In the genomic region with DNA sequence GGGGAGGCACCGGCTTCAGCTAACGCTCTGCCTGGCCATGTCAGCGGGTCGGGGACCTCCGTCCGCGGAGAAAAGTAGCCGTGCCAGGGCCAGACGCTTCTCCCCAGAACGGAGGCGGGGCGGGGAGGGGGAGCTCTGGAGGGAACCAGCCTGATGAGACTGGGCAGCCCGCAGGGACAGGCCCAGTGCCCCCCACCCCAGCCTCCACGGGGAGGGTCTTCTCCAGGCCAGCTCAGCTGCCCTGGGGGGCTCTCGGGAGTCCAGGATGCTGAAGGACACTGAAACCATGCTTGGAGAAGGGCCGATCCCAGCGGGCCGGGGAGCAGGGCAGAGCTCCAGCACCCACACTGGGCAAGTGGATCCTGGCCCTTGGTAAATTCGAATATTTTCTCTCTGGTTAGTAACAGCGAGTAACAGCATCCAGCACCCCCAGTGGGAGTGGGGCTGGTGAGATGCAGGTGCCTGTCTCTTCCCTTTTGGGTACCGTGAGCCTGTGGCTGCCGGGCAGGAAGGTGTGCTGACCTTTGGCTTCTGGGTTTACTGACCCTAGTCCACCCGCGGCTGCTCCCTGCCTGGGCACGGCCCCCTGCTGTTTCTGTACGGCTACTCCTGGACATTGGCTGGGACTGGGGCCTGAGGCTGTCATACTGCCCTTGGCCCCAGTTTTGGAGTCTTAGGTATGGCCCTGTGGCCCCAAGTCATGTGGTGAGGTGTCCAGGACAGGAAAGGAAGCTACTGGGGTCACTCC, we compare ENCODE assay signal across 1 cellular context.
TF ChIP-seq lines count a peak whose summit lies in the region.

No MANE protein-coding gene starts in this region.

TF ChIP-seq in HepG2, 621 proteins besides CTCF, POLR2A, EP300 and RAD21 (continued from another document and continues in another):
- TF ChIP-seq, protein P1, sequence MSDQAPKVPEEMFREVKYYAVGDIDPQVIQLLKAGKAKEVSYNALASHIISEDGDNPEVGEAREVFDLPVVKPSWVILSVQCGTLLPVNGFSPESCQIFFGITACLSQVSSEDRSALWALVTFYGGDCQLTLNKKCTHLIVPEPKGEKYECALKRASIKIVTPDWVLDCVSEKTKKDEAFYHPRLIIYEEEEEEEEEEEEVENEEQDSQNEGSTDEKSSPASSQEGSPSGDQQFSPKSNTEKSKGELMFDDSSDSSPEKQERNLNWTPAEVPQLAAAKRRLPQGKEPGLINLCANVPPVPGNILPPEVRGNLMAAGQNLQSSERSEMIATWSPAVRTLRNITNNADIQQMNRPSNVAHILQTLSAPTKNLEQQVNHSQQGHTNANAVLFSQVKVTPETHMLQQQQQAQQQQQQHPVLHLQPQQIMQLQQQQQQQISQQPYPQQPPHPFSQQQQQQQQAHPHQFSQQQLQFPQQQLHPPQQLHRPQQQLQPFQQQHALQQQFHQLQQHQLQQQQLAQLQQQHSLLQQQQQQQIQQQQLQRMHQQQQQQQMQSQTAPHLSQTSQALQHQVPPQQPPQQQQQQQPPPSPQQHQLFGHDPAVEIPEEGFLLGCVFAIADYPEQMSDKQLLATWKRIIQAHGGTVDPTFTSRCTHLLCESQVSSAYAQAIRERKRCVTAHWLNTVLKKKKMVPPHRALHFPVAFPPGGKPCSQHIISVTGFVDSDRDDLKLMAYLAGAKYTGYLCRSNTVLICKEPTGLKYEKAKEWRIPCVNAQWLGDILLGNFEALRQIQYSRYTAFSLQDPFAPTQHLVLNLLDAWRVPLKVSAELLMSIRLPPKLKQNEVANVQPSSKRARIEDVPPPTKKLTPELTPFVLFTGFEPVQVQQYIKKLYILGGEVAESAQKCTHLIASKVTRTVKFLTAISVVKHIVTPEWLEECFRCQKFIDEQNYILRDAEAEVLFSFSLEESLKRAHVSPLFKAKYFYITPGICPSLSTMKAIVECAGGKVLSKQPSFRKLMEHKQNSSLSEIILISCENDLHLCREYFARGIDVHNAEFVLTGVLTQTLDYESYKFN (CRISPR knock-in tag; conservative IDR thresholded peaks at IDR 0.05), result 0 out of 2 replicates have a peak, but pooled peaks have one; percentile 40
- no peak for TF ChIP-seq ZNF335 (CRISPR knock-in tag; IDR thresholded peaks at IDR 0.05)
- no peak for TF ChIP-seq MXD4 (CRISPR knock-in tag; IDR thresholded peaks at IDR 0.05)
- no peak for TF ChIP-seq ZNF75D (CRISPR knock-in tag; IDR thresholded peaks at IDR 0.05; ENCODE audit: borderline replicate concordance)
- TF ChIP-seq, protein P2, sequence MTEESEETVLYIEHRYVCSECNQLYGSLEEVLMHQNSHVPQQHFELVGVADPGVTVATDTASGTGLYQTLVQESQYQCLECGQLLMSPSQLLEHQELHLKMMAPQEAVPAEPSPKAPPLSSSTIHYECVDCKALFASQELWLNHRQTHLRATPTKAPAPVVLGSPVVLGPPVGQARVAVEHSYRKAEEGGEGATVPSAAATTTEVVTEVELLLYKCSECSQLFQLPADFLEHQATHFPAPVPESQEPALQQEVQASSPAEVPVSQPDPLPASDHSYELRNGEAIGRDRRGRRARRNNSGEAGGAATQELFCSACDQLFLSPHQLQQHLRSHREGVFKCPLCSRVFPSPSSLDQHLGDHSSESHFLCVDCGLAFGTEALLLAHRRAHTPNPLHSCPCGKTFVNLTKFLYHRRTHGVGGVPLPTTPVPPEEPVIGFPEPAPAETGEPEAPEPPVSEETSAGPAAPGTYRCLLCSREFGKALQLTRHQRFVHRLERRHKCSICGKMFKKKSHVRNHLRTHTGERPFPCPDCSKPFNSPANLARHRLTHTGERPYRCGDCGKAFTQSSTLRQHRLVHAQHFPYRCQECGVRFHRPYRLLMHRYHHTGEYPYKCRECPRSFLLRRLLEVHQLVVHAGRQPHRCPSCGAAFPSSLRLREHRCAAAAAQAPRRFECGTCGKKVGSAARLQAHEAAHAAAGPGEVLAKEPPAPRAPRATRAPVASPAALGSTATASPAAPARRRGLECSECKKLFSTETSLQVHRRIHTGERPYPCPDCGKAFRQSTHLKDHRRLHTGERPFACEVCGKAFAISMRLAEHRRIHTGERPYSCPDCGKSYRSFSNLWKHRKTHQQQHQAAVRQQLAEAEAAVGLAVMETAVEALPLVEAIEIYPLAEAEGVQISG (CRISPR knock-in tag; IDR thresholded peaks at IDR 0.05), result 0 out of 2 replicates have a peak, but pooled peaks have one; percentile 22
- TF ChIP-seq, protein P3, sequence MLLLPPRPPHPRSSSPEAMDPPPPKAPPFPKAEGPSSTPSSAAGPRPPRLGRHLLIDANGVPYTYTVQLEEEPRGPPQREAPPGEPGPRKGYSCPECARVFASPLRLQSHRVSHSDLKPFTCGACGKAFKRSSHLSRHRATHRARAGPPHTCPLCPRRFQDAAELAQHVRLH (CRISPR knock-in tag; IDR thresholded peaks at IDR 0.05; ENCODE audit: borderline replicate concordance, low read depth), result no peak
- TF ChIP-seq GATA4 (IDR thresholded peaks at IDR 0.05; ENCODE audit: borderline replicate concordance, low read depth), result no peak
- no peak for TF ChIP-seq ZFP36 (IDR thresholded peaks at IDR 0.05; ENCODE audit: borderline replicate concordance, low read depth, low read length, partially characterized antibody)
- no peak for TF ChIP-seq ELF1 (CRISPR knock-in tag; IDR thresholded peaks at IDR 0.05)
- TF ChIP-seq NR2C2 (CRISPR knock-in tag; IDR thresholded peaks at IDR 0.05; ENCODE audit: borderline replicate concordance), result peak; percentile 43; the same call in 1 of the 2 replicates
- TF ChIP-seq, protein P4, sequence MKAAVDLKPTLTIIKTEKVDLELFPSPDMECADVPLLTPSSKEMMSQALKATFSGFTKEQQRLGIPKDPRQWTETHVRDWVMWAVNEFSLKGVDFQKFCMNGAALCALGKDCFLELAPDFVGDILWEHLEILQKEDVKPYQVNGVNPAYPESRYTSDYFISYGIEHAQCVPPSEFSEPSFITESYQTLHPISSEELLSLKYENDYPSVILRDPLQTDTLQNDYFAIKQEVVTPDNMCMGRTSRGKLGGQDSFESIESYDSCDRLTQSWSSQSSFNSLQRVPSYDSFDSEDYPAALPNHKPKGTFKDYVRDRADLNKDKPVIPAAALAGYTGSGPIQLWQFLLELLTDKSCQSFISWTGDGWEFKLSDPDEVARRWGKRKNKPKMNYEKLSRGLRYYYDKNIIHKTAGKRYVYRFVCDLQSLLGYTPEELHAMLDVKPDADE (CRISPR knock-in tag; IDR thresholded peaks at IDR 0.05), result no peak
- TF ChIP-seq, protein P5, sequence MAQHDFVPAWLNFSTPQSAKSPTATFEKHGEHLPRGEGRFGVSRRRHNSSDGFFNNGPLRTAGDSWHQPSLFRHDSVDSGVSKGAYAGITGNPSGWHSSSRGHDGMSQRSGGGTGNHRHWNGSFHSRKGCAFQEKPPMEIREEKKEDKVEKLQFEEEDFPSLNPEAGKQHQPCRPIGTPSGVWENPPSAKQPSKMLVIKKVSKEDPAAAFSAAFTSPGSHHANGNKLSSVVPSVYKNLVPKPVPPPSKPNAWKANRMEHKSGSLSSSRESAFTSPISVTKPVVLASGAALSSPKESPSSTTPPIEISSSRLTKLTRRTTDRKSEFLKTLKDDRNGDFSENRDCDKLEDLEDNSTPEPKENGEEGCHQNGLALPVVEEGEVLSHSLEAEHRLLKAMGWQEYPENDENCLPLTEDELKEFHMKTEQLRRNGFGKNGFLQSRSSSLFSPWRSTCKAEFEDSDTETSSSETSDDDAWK (CRISPR knock-in tag; IDR thresholded peaks at IDR 0.05), result no peak
- no peak for TF ChIP-seq ZFP82 (CRISPR knock-in tag; IDR thresholded peaks at IDR 0.05; ENCODE audit: borderline replicate concordance)
- TF ChIP-seq HOXA3 (CRISPR knock-in tag; IDR thresholded peaks at IDR 0.05), result peak; percentile 56; the same call in 1 of the 2 replicates
- TF ChIP-seq ZNF225 (CRISPR knock-in tag; IDR thresholded peaks at IDR 0.05), result no peak
- TF ChIP-seq POGZ (CRISPR knock-in tag; IDR thresholded peaks at IDR 0.05), result no peak
- TF ChIP-seq, protein P6, sequence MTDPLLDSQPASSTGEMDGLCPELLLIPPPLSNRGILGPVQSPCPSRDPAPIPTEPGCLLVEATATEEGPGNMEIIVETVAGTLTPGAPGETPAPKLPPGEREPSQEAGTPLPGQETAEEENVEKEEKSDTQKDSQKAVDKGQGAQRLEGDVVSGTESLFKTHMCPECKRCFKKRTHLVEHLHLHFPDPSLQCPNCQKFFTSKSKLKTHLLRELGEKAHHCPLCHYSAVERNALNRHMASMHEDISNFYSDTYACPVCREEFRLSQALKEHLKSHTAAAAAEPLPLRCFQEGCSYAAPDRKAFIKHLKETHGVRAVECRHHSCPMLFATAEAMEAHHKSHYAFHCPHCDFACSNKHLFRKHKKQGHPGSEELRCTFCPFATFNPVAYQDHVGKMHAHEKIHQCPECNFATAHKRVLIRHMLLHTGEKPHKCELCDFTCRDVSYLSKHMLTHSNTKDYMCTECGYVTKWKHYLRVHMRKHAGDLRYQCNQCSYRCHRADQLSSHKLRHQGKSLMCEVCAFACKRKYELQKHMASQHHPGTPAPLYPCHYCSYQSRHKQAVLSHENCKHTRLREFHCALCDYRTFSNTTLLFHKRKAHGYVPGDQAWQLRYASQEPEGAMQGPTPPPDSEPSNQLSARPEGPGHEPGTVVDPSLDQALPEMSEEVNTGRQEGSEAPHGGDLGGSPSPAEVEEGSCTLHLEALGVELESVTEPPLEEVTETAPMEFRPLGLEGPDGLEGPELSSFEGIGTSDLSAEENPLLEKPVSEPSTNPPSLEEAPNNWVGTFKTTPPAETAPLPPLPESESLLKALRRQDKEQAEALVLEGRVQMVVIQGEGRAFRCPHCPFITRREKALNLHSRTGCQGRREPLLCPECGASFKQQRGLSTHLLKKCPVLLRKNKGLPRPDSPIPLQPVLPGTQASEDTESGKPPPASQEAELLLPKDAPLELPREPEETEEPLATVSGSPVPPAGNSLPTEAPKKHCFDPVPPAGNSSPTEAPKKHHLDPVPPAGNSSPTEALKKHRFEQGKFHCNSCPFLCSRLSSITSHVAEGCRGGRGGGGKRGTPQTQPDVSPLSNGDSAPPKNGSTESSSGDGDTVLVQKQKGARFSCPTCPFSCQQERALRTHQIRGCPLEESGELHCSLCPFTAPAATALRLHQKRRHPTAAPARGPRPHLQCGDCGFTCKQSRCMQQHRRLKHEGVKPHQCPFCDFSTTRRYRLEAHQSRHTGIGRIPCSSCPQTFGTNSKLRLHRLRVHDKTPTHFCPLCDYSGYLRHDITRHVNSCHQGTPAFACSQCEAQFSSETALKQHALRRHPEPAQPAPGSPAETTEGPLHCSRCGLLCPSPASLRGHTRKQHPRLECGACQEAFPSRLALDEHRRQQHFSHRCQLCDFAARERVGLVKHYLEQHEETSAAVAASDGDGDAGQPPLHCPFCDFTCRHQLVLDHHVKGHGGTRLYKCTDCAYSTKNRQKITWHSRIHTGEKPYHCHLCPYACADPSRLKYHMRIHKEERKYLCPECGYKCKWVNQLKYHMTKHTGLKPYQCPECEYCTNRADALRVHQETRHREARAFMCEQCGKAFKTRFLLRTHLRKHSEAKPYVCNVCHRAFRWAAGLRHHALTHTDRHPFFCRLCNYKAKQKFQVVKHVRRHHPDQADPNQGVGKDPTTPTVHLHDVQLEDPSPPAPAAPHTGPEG (CRISPR knock-in tag; IDR thresholded peaks at IDR 0.05), result no peak
- no peak for TF ChIP-seq ZNF350 (CRISPR knock-in tag; IDR thresholded peaks at IDR 0.05; ENCODE audit: borderline replicate concordance, low read depth)
- no peak for TF ChIP-seq ZFY (CRISPR knock-in tag; IDR thresholded peaks at IDR 0.05)
- TF ChIP-seq, protein P7, sequence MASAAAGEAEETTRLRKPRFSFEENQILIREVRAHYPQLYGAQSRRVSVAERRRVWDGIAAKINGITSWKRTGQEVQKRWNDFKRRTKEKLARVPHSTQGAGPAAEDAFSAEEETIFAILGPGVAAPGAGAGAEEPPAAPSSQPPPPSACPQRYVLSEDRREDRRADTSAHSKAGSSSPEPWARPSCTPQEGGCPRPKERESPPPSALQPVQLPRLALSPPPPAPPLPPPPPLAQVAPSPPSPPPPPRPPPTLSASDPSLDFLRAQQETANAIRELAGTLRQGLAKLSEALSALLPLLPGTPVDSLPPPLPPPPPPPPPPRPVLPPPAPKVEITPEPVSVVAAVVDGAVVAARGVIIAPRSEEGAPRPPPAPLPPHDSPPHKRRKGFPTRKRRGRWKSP (CRISPR knock-in tag; IDR thresholded peaks at IDR 0.05), result no peak
- TF ChIP-seq NR2F1 (CRISPR knock-in tag; IDR thresholded peaks at IDR 0.05), result peak; percentile 84
- TF ChIP-seq, protein P8, sequence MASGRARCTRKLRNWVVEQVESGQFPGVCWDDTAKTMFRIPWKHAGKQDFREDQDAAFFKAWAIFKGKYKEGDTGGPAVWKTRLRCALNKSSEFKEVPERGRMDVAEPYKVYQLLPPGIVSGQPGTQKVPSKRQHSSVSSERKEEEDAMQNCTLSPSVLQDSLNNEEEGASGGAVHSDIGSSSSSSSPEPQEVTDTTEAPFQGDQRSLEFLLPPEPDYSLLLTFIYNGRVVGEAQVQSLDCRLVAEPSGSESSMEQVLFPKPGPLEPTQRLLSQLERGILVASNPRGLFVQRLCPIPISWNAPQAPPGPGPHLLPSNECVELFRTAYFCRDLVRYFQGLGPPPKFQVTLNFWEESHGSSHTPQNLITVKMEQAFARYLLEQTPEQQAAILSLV (CRISPR knock-in tag; IDR thresholded peaks at IDR 0.05; ENCODE audit: borderline replicate concordance), result 0 out of 2 replicates have a peak, but pooled peaks have one; percentile 48
- TF ChIP-seq, protein P9, sequence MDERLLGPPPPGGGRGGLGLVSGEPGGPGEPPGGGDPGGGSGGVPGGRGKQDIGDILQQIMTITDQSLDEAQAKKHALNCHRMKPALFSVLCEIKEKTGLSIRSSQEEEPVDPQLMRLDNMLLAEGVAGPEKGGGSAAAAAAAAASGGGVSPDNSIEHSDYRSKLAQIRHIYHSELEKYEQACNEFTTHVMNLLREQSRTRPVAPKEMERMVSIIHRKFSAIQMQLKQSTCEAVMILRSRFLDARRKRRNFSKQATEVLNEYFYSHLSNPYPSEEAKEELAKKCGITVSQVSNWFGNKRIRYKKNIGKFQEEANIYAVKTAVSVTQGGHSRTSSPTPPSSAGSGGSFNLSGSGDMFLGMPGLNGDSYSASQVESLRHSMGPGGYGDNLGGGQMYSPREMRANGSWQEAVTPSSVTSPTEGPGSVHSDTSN (CRISPR knock-in tag; IDR thresholded peaks at IDR 0.05), result no peak
- TF ChIP-seq ZNF670 (CRISPR knock-in tag; IDR thresholded peaks at IDR 0.05; ENCODE audit: borderline replicate concordance), result no peak
- TF ChIP-seq AGO2 (optimal IDR thresholded peaks at IDR 0.05; ENCODE audit: low read depth, low read length), result peak; percentile 19
- TF ChIP-seq NFYC (CRISPR knock-in tag; IDR thresholded peaks at IDR 0.05), result no peak
- peak; percentile 86 for TF ChIP-seq HNRNPL (IDR thresholded peaks at IDR 0.05; ENCODE audit: low read depth, low read length)
- no peak for TF ChIP-seq ZNF251 (CRISPR knock-in tag; IDR thresholded peaks at IDR 0.05)
- peak; percentile 46; the same call in 1 of the 2 replicates for TF ChIP-seq ZBTB38 (CRISPR knock-in tag; IDR thresholded peaks at IDR 0.05)
